ENCODE assay signal across 18 cellular contexts in genomic region chr4:164011791-164012190, GRCh38.
"Had no signal": no experiment of that assay in that cellular context is flagged by ENCODE, and none has a peak within 500 bp of the region (broad histone marks: within the 10 kb centered on the region; RNA-seq: fewer than 3 reads in every experiment).

No MANE protein-coding gene starts in this region.

- H3K27ac ChIP-seq: cardiac muscle cell, epithelial cell of prostate, gastrocnemius medialis, heart right ventricle, lower lobe of right lung, parathyroid adenoma, sigmoid colon, tibial nerve, VCaP had no signal

- H3K4me3 ChIP-seq: cardiac muscle cell, gastrocnemius medialis, heart right ventricle, lower lobe of right lung, sigmoid colon, tibial nerve had no signal

- H3K79me2 ChIP-seq: parathyroid adenoma had no signal

- ATAC-seq: activated CD8-positive, alpha-beta memory T cell treated with anti-CD3 and anti-CD28 coated beads, Interleukin-2, amount 10 ng/mL, durations not matched to agents 7 days and 5 days; gastrocnemius medialis; heart right ventricle had no signal

- H3K36me3 ChIP-seq: cardiac muscle cell, gastrocnemius medialis, heart right ventricle, lower lobe of right lung, sigmoid colon, tibial nerve had no signal

- H2AFZ ChIP-seq: parathyroid adenoma had no signal

- H3K27me3 ChIP-seq: cardiac muscle cell, gastrocnemius medialis, heart right ventricle, sigmoid colon, tibial nerve had no signal

- DNase-seq: activated CD4-positive, alpha-beta T cell treated with anti-CD3 and anti-CD28 coated beads for 1 hour; activated CD4-positive, alpha-beta T cell treated with anti-CD3 and anti-CD28 coated beads, Interleukin-2, amount 50 U/mL, for 4 hours; activated CD8-positive, alpha-beta memory T cell treated with anti-CD3 and anti-CD28 coated beads, Interleukin-2, amount 10 ng/mL, durations not matched to agents 7 days and 5 days; activated naive CD4-positive, alpha-beta T cell treated with anti-CD3 and anti-CD28 coated beads for 36 hours; activated naive CD8-positive, alpha-beta T cell treated with anti-CD3 and anti-CD28 coated beads, Interleukin-2, amount 50 U/mL, for 24 hours; activated T-cell treated with anti-CD3 and anti-CD28 coated beads, Interleukin-2, amount 50 U/mL, for 1 hour; gastrocnemius medialis; heart right ventricle; lower lobe of right lung; sigmoid colon; stimulated activated CD4-positive, alpha-beta T cell treated with anti-CD3 and anti-CD28 coated beads, Interleukin-12 subunit alpha, Interleukin-12 subunit beta, amount 100 ng/mL, for 4 hours; stimulated activated naive B cell treated with anti-CD40 and anti-IgM and Interleukin-4, amounts not matched to agents 10 μg/mL and 1 μg/mL and 100 μg/mL, for 72 hours; T-helper 9 cell had no signal

- H3K4me1 ChIP-seq: gastrocnemius medialis, heart right ventricle, lower lobe of right lung, parathyroid adenoma, sigmoid colon, tibial nerve had no signal

- H3K9me3 ChIP-seq: gastrocnemius medialis, lower lobe of right lung, sigmoid colon had no signal

- H3K9ac ChIP-seq: parathyroid adenoma had no signal
